In genomic region chr9:132671620-132672412, GRCh38 we compare ENCODE assay signal across 8 cellular contexts. TPM values are rescaled to one million over a fixed set of nuclear protein-coding genes. Genes with fewer than 3 reads are reported as not detected.
DNase-seq lines count a peak whose midpoint lies in the region; ATAC-seq and TF ChIP-seq lines count a peak whose summit lies in the region.

No MANE protein-coding gene starts in this region.

- H3K4me3 Mint-ChIP-seq in endothelial cell (ENCODE audit: unreplicated experiment): peak overlapping the region; percentile 98

- peaks cover 36% of the 10 kb centered on the region for H4K20me1 ChIP-seq in OCI-LY7 (ENCODE audit: insufficient read depth, low read length)

- intact Hi-C loops in OCI-LY7 (cut with micrococcal nuclease; ENCODE audit: unreplicated experiment): no loop called here

- peak overlapping the region; percentile 83 for H3K4me2 ChIP-seq in OCI-LY7 (ENCODE audit: low read length)

- no peak overlapping the region for H2AFZ ChIP-seq in OCI-LY7 (ENCODE audit: low read length)

- no peak for TF ChIP-seq CTCF in GM06990 (IDR thresholded peaks at IDR 0.05; ENCODE audit: insufficient read depth, low read length, poor library complexity, severe bottlenecking)
- TF ChIP-seq CTCF in OCI-LY7 (conservative IDR thresholded peaks at IDR 0.05; ENCODE audit: low read length): no peak
- no peak for TF ChIP-seq CTCF in endothelial cell (IDR thresholded peaks at IDR 0.05; ENCODE audit: unreplicated experiment)

- H3K9me2 ChIP-seq in OCI-LY7 (ENCODE audit: insufficient read depth, low read length): no peaks in the 10 kb centered on the region

- ATAC-seq in HG03354 (IDR thresholded peaks at IDR 0.05; ENCODE audit: poor library complexity, severe bottlenecking, unreplicated experiment): no peak

- H3K4me3 ChIP-seq in GM06990 (replicated peaks; ENCODE audit: low read depth, low read length) (peak overlapping the region; percentile 96), OCI-LY7 (ENCODE audit: low read depth, low read length, poor library complexity, severe bottlenecking) (peak overlapping the region; percentile 96), rectal smooth muscle tissue (ENCODE audit: low read length) (peak overlapping the region; percentile 99)

- H3K27ac Mint-ChIP-seq in endothelial cell (ENCODE audit: unreplicated experiment): peak overlapping the region; percentile 93

- H3K27ac ChIP-seq in OCI-LY7 (ENCODE audit: low read depth, low read length, poor library complexity, severe bottlenecking) (no peak overlapping the region), rectal smooth muscle tissue (ENCODE audit: low read depth, low read length) (no peak overlapping the region)

- H3K79me2 ChIP-seq in OCI-LY7 (ENCODE audit: insufficient read depth, low read depth, low read length): peaks cover 92% of the 10 kb centered on the region

- no peaks in the 10 kb centered on the region for H3K9me3 Mint-ChIP-seq in endothelial cell (ENCODE audit: unreplicated experiment)

- H3K27me3 Mint-ChIP-seq in endothelial cell (ENCODE audit: unreplicated experiment): peaks cover 8% of the 10 kb centered on the region

- H3K9ac ChIP-seq in rectal smooth muscle tissue (ENCODE audit: low read length): no peak overlapping the region

- DNase-seq in GM06990 (ENCODE audit: extremely low read depth, insufficient read length) (no peak), OCI-LY7 (ENCODE audit: low spot score) (no peak), endothelial cell (ENCODE audit: low spot score) (no peak), OCI-M2 (lab: John Stamatoyannopoulos, UW; ENCODE audit: unreplicated experiment) (no peak), DMS153 (lab: John Stamatoyannopoulos, UW) (no peak), amniotic stem cell (lab: John Stamatoyannopoulos, UW) (no peak)

- H3K4me1 Mint-ChIP-seq in endothelial cell (ENCODE audit: unreplicated experiment): peaks cover 32% of the 10 kb centered on the region

- H3K9me3 ChIP-seq in OCI-LY7 (ENCODE audit: low read length): no peaks in the 10 kb centered on the region; the same call in 1 of the 2 replicates

- H3K27me3 ChIP-seq in GM06990 (replicated peaks; ENCODE audit: control insufficient read depth, insufficient read depth, low read length) (no peaks in the 10 kb centered on the region), rectal smooth muscle tissue (ENCODE audit: control insufficient read depth, insufficient read depth, low read length) (no peaks in the 10 kb centered on the region)

- POLR2A ChIA-PET in OCI-LY7 (lab: Charles Lee): interaction anchor here (0.6 to 1.0 kb wide), 6 partner anchors 8 to 431 kb away, joined by 3 read pairs; no protein-coding TSS in a partner anchor

- BruUV-seq in OCI-LY7 (replicated peaks; lab: Mats Ljungman, UMichigan): TSS peak; percentile 61

- H3K4me1 ChIP-seq in OCI-LY7 (ENCODE audit: insufficient read depth, low read length, poor library complexity, severe bottlenecking): peaks cover 34% of the 10 kb centered on the region
- H3K4me1 ChIP-seq in rectal smooth muscle tissue (ENCODE audit: control insufficient read depth, insufficient read depth, low read length): peaks cover 4% of the 10 kb centered on the region

- CTCF ChIA-PET in OCI-LY7 (lab: Charles Lee; ENCODE audit: unreplicated experiment): interaction anchor here (0.8 kb wide), 1 partner anchor 273 kb away, joined by 3 read pairs; no protein-coding TSS in a partner anchor

- H3K36me3 ChIP-seq in GM06990 (ENCODE audit: control insufficient read depth, insufficient read depth, low read length) (no peaks in the 10 kb centered on the region), OCI-LY7 (ENCODE audit: insufficient read depth, low read length) (peaks cover 57% of the 10 kb centered on the region), rectal smooth muscle tissue (ENCODE audit: control insufficient read depth, insufficient read depth, low read length) (peaks cover 2% of the 10 kb centered on the region)

- peaks cover 5% of the 10 kb centered on the region for H3K36me3 Mint-ChIP-seq in endothelial cell (ENCODE audit: low read depth, unreplicated experiment)

RNA-seq across cellular contexts. Expression of gene GTF3C4, which starts 1.6 kb away (rescaled TPM):
- 15.3 and 15.7 TPM in 2 replicates for total RNA-seq in OCI-LY7 (2014; rRNA removed; shearing (Covaris generic))
- 18.6 and 19.0 TPM in 2 replicates for total RNA-seq in OCI-LY7 (2022)
- 27.6 TPM for total RNA-seq in endothelial cell (ENCODE audit: unreplicated experiment)

RNA-seq across cellular contexts. Expression of gene DDX31, which starts 2.0 kb away (rescaled TPM):
- total RNA-seq in OCI-LY7 (2014; rRNA removed; shearing (Covaris generic)): 23.0 and 28.8 TPM in 2 replicates
- total RNA-seq in OCI-LY7 (2022) (24.1 and 28.3 TPM in 2 replicates), endothelial cell (ENCODE audit: unreplicated experiment) (15.8 TPM)
